Comparison of ENCODE assay signal across 1 cellular context in the genomic region with DNA sequence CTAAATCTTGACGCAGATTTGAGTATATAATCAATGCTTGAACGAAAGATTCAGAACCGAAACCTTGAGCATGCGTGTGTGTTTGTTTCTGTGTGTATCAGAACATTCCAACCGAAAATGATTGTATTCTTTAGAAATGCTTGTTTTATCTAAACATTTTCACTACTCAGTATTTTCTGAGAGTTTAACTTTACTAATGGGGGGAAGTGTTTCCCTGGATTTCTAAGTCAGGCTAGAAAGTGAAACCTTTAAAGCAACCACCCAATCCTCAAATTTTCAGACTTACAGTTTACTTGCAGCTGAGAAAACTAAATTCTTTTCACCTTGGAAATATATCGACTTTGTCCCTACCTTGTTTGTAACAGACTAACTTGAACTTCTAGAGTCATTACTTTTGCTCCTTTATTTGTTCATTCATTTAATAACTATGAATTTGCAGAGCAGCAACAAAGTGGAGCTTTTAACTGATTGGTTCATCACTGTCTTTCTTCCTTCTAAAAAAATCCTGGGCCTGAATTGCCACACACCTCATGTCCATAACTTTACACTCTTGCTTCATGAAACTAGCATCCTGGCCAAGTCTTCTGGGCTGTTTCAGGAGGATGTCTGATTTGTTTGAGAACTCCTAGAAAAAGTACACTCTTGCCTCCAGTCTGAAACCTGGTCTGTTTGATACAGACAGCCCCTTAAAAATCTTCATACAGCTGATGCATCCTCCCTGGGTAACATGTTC.
TF ChIP-seq lines count a peak whose summit lies in the region.

No MANE protein-coding gene starts in this region.

TF ChIP-seq in H1, 55 proteins besides CTCF, POLR2A, EP300 and RAD21 (continued from another document):
- no peak for TF ChIP-seq TBP (IDR thresholded peaks at IDR 0.05; ENCODE audit: low read depth, low read length)
- TF ChIP-seq, protein P1, sequence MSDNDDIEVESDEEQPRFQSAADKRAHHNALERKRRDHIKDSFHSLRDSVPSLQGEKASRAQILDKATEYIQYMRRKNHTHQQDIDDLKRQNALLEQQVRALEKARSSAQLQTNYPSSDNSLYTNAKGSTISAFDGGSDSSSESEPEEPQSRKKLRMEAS (IDR thresholded peaks at IDR 0.05): no peak
TF ChIP-seq in H1: peak in this region for 0.
